16 cellular contexts compared by ENCODE assay signal in the genomic region with DNA sequence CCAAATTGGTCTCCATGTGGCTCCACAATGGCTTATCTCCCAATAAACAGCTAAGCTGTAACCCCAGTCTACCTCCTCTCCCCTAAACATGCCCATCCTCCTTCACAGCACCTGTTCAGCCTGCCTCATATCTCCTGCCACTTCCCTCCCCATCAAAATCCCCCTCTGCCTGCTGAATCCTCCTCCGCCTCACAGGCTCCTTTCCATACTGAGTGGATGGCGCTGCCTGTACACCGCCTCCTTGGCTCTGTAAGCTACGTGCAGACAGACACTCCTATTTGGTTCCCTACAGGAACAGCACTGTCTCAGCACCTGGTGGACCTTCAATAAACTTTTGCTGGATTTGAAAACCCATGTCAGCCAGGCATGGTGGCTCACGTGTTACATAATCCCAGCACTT. TPM values are rescaled to one million over a fixed set of nuclear protein-coding genes. Genes with fewer than 3 reads are reported as not detected.
"Had no signal": no experiment of that assay in that cellular context is flagged by ENCODE, and none has a peak within 500 bp of the region (broad histone marks: within the 10 kb centered on the region; RNA-seq: fewer than 3 reads in every experiment).

No MANE protein-coding gene starts in this region.

- H3K9me3 ChIP-seq: SK-N-SH had no signal

- ATAC-seq: activated CD8-positive, alpha-beta T cell treated with anti-CD3 and anti-CD28 coated beads for 36 hours; naive thymus-derived CD8-positive, alpha-beta T cell had no signal

- DNase-seq: activated CD4-positive, alpha-beta T cell treated with anti-CD3 and anti-CD28 coated beads for 4 hours; activated CD8-positive, alpha-beta memory T cell treated with anti-CD3 and anti-CD28 coated beads, Interleukin-2, amount 50 U/mL, for 4 hours; activated CD8-positive, alpha-beta T cell treated with anti-CD3 and anti-CD28 coated beads for 36 hours; activated naive CD4-positive, alpha-beta T cell; central memory CD4-positive, alpha-beta T cell; cortex of kidney; effector memory CD4-positive, alpha-beta T cell; left cardiac atrium; mammary epithelial cell; SK-N-SH; small intestine; T-helper 1 cell had no signal

- H3K27ac ChIP-seq: VCaP had no signal

RNA-seq across cellular contexts. Expression of a gene that starts 53.7 kb away (rescaled TPM):
- total RNA-seq: activated CD8-positive, alpha-beta T cell treated with anti-CD3 and anti-CD28 coated beads for 36 hours; activated T-helper 1 cell treated with anti-CD3 and anti-CD28 coated beads, Interleukin-12 subunit alpha, Interleukin-12 subunit beta, Interleukin-2, Interleukin-4 antibody, amounts not matched to agents 30 ng/mL and 10 ng/mL and 1 ng/mL, durations not matched to agents 14 hours and 24 hours and 36 hours; mononuclear cell; naive thymus-derived CD8-positive, alpha-beta T cell had no signal
